Comparison of ENCODE assay signal across 8 cellular contexts in the genomic region with DNA sequence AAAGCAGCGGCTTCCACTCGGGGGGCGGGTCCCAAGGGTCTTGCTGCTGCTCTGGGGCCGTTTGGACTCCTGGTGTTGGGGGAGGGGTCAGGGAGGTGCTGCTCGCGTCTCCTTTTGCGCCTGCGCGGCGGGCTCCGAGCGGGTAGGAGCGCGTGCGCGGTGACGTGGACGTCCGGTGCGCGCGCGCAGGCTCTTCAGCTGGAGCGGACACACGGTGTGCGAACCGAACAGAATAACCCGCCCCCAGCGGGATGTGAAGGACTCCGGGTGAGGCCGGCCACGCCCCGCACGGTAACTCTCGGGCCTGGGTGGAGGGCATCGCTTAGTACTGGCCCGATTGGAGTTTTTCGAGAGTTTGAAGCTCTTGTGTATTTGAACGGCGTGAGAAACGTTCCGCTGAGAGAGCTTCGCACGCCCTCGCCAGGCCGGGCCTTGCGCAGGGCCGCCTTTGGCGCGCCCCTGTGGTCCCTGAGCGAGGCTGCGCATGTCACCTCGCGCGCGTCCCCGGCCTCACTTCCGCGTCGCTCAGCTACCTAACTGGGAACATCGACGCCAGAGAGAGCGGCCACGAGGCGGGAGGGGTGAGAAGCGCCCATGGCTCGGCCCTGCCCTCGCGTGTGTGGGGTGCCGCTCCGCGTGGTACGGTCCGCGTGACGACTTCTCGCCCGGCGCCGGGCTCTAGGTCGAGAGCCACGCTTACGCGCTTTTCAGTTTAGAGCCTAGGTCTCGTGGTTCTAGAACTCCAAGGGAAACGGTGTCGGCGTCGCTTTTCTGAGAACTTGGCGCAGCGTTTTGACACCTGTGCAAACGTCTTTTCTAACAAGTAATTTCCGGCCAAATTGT. TPM values are rescaled to one million over a fixed set of nuclear protein-coding genes. Genes with fewer than 3 reads are reported as not detected.
A peak's percentile ranks its signal among the peaks of the same experiment; 100 is the strongest.
DNase-seq lines count a peak whose midpoint lies in the region; ATAC-seq and TF ChIP-seq lines count a peak whose summit lies in the region.

TSS of gene MGA (plus strand) at position 171 of the 843 bp plus-strand sequence.

- peaks cover 13% of the 10 kb centered on the region for H3K79me2 ChIP-seq in mesendoderm (ENCODE audit: control insufficient read depth, insufficient read depth, low read length)

- peak within 1 kb of the TSS; percentile 97 for H3K56ac ChIP-seq in mesendoderm (ENCODE audit: low read length)

- H3K4me1 ChIP-seq in endocrine pancreas (ENCODE audit: control insufficient read depth, insufficient read depth, low read length) (no peaks in the 10 kb centered on the region), mesendoderm (ENCODE audit: control insufficient read depth, low read depth, low read length) (peaks cover 2% of the 10 kb centered on the region)

- H3K27me3 Mint-ChIP-seq in CD14-positive monocyte (ENCODE audit: low read depth in 3 of 3) = peaks cover 2 to 10% (median 2%) of the 10 kb centered on the region in 3 donors

- H3K36me3 Mint-ChIP-seq in CD14-positive monocyte = no peaks in the 10 kb centered on the region

- H3K4ac ChIP-seq in mesendoderm (ENCODE audit: low read depth, low read length) = no peak within 1 kb of the TSS

- no peak within 1 kb of the TSS for H2AK5ac ChIP-seq in mesendoderm (ENCODE audit: low read length)

- H2BK120ac ChIP-seq in mesendoderm (ENCODE audit: low read depth, low read length) = no peak within 1 kb of the TSS

- no peak within 1 kb of the TSS for H3K9ac ChIP-seq in endocrine pancreas (ENCODE audit: control insufficient read depth, insufficient read depth, low read length)
- H3K9ac ChIP-seq in mesendoderm (ENCODE audit: low read length) = peak within 1 kb of the TSS; percentile 85

- H4K5ac ChIP-seq in mesendoderm (ENCODE audit: low read length) = no peak within 1 kb of the TSS

- peak within 1 kb of the TSS; percentile 36 for H3K23ac ChIP-seq in mesendoderm (ENCODE audit: low read length)

- H3K4me2 ChIP-seq in mesendoderm (ENCODE audit: low read length) = peak within 1 kb of the TSS; percentile 21

- DNase-seq in CD14-positive monocyte (ENCODE audit: low spot score) (peak; percentile 84), NCI-H748 treated with DMSO at 0.1 percent for 48 hours (lab: John Stamatoyannopoulos, UW) (peak; percentile 73), mesendoderm (peak; percentile 97)
- peak; percentile 82 to 87 for DNase-seq in activated CD8-positive, alpha-beta memory T cell treated with anti-CD3 and anti-CD28 coated beads for 4 hours (ENCODE audit: low read depth in 2 of 2)
- peak; percentile 75 for DNase-seq in stimulated activated CD8-positive, alpha-beta memory T cell treated with anti-CD3 and anti-CD28 coated beads, Interleukin-15, amount 100 ng/mL, for 1 hour (ENCODE audit: low read depth)

- intact Hi-C loops in CD14-positive monocyte (cut with micrococcal nuclease) = no loop called here

- H3K27ac ChIP-seq in mesendoderm (ENCODE audit: low read depth, low read length) = peak within 1 kb of the TSS; percentile 42

- H4K8ac ChIP-seq in mesendoderm (ENCODE audit: low read depth, low read length) = no peak within 1 kb of the TSS

- H3K9me3 ChIP-seq in endocrine pancreas (ENCODE audit: control insufficient read depth, low read length) = no peaks in the 10 kb centered on the region

- H3K9me3 Mint-ChIP-seq in CD14-positive monocyte = peaks cover 11 to 24% (median 20%) of the 10 kb centered on the region in 7 donors

- H3K18ac ChIP-seq in mesendoderm (ENCODE audit: low read length) = peak within 1 kb of the TSS; percentile 69

- H3K4me3 ChIP-seq in endocrine pancreas (ENCODE audit: control insufficient read depth, insufficient read depth, low read length) (peak within 1 kb of the TSS; percentile 57), mesendoderm (ENCODE audit: low read length) (peak within 1 kb of the TSS; percentile 64)

- peaks cover 8% of the 10 kb centered on the region for H3K79me1 ChIP-seq in mesendoderm (ENCODE audit: low read length)

- H3K27me3 ChIP-seq in endocrine pancreas (ENCODE audit: control insufficient read depth, insufficient read depth, low read length) (no peaks in the 10 kb centered on the region), mesendoderm (ENCODE audit: insufficient read depth, low read length, poor library complexity) (peaks cover 4% of the 10 kb centered on the region)

- H3K4me3 Mint-ChIP-seq in CD14-positive monocyte = peak within 1 kb of the TSS; percentile 88 to 91

- H3K27ac Mint-ChIP-seq in CD14-positive monocyte = peak within 1 kb of the TSS; percentile 62 to 95 (median 90)

- WGBS in mesendoderm (ENCODE audit: extremely low coverage, insufficient coverage, low lambda C conversion rate) = no CpG with 5 or more reads among the region's 93 CpGs

- peaks cover 39% of the 10 kb centered on the region for H3K4me1 Mint-ChIP-seq in CD14-positive monocyte

- no peak within 1 kb of the TSS for H2BK5ac ChIP-seq in mesendoderm (ENCODE audit: low read length)

- H3K36me3 ChIP-seq in endocrine pancreas (ENCODE audit: control insufficient read depth, insufficient read depth, low read length) = no peaks in the 10 kb centered on the region
- H3K36me3 ChIP-seq in mesendoderm (ENCODE audit: control insufficient read depth, insufficient read depth, low read length) = no peaks in the 10 kb centered on the region

- ATAC-seq in GM19328 (IDR thresholded peaks at IDR 0.05; ENCODE audit: unreplicated experiment) = peak; percentile 65
- peak; percentile 42 for ATAC-seq in HG03469 (IDR thresholded peaks at IDR 0.05; ENCODE audit: unreplicated experiment)

- H2BK15ac ChIP-seq in mesendoderm (replicated peaks; ENCODE audit: low read depth) = no peak within 1 kb of the TSS

- no peak for TF ChIP-seq CTCF in CD14-positive monocyte (IDR thresholded peaks at IDR 0.05)

RNA-seq across cellular contexts. Expression of gene MGA, which starts in this region (rescaled TPM):
- polyA plus RNA-seq in CD14-positive monocyte = 1 to 10 TPM; 2.7 to 6.9 TPM
- 10.1 TPM for polyA plus RNA-seq in mesendoderm (2013, experiment 1 of 2)
- polyA plus RNA-seq in mesendoderm (2013, experiment 2 of 2) = 10.2 TPM

Comparison
In these comparisons a context has a peak if more than half of its experiments do, and no peak if none do; other contexts are left out.
1. Peak in every context shown above with its lines: DNase-seq, ATAC-seq, H3K4me3 ChIP-seq and H3K27ac ChIP-seq.